Comparison of ENCODE assay signal across 11 cellular contexts in the genomic region with DNA sequence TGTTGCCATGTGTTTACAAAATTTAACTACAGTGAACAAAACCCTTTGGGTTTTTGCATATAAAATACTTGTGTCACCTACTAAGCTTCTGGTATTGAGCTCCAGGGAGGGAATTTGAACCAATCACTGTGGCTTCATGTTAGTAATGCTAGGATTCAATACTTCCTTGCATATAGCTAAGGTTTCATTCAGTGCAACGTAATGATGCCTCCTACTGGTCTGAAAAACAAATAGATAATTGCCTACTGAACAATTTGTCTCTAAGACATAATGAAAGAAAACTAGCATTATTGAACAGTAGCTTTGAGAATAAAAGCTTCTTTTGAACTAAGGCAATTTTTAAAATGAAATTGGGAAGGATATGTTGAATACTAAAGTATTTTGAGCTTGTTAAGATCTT.
DNase-seq lines count a peak whose midpoint lies in the region; ATAC-seq and TF ChIP-seq lines count a peak whose summit lies in the region.
"Had no signal": no experiment of that assay in that cellular context is flagged by ENCODE, and none has a peak within 500 bp of the region (broad histone marks: within the 10 kb centered on the region; RNA-seq: fewer than 3 reads in every experiment).

No MANE protein-coding gene starts in this region.

- H2AFZ ChIP-seq in MM.1S (ENCODE audit: low read length) = no peak overlapping the region

- ATAC-seq in stimulated activated memory B cell treated with anti-CD40 and anti-IgM and Interleukin-4, amounts not matched to agents 10 μg/mL and 1 μg/mL and 100 μg/mL, for 72 hours = no peak

- TF ChIP-seq CTCF in MM.1S (IDR thresholded peaks at IDR 0.05; ENCODE audit: low read length) (peak; percentile 28), WERI-Rb-1 (IDR thresholded peaks at IDR 0.05; ENCODE audit: low read depth, low read length) (peak; percentile 47; the same call in 1 of the 2 replicates), neural crest cell (conservative IDR thresholded peaks at IDR 0.05) (peak; percentile 52)

- no peak overlapping the region for H3K27ac ChIP-seq in MM.1S (ENCODE audit: low read length)
- no peak overlapping the region for H3K27ac ChIP-seq in WERI-Rb-1
- H3K27ac ChIP-seq: testis had no signal

- H3K4me3 ChIP-seq in MM.1S (ENCODE audit: low read length) (no peak overlapping the region), WERI-Rb-1 (ENCODE audit: low read depth, low read length) (no peak overlapping the region)
- H3K4me3 ChIP-seq: testis had no signal

- DNase-seq in NCI-H1105 (lab: John Stamatoyannopoulos, UW) (peak; percentile 1), NCI-H1105 treated with DMSO at 0.1 percent for 48 hours (lab: John Stamatoyannopoulos, UW) (no peak), MM.1S (peak; percentile 35), WERI-Rb-1 (no peak), neural crest cell (ENCODE audit: low read depth, low spot score) (no peak), NCI-H1092 (lab: John Stamatoyannopoulos, UW) (no peak), cortex of kidney (lab: John Stamatoyannopoulos, UW) (no peak)
- DNase-seq: activated naive CD4-positive, alpha-beta T cell treated with anti-CD3 and anti-CD28 coated beads for 36 hours; testis had no signal

- H3K4me3 Mint-ChIP-seq in neural crest cell = no peak overlapping the region
- H3K4me3 Mint-ChIP-seq in stimulated activated memory B cell treated with anti-CD40 and anti-IgM and Interleukin-4, amounts not matched to agents 10 μg/mL and 1 μg/mL and 100 μg/mL, for 72 hours = no peak overlapping the region
- H3K4me3 Mint-ChIP-seq: activated naive CD4-positive, alpha-beta T cell treated with anti-CD3 and anti-CD28 coated beads for 36 hours; T-helper 1 cell treated with Interleukin-12 subunit alpha and Interleukin-12 subunit beta and Interleukin-4 antibody, amounts not matched to agents 30 μg/mL and 1 μg/mL, for 36 hours had no signal

- no peak overlapping the region for H3K4me2 ChIP-seq in MM.1S (ENCODE audit: low read depth, low read length)

- H3K9me3 Mint-ChIP-seq in neural crest cell = no peaks in the 10 kb centered on the region
- no peaks in the 10 kb centered on the region for H3K9me3 Mint-ChIP-seq in stimulated activated memory B cell treated with anti-CD40 and anti-IgM and Interleukin-4, amounts not matched to agents 10 μg/mL and 1 μg/mL and 100 μg/mL, for 72 hours

- no peak overlapping the region for H3K9ac ChIP-seq in MM.1S (ENCODE audit: low read length)

- no peaks in the 10 kb centered on the region for H3K36me3 Mint-ChIP-seq in neural crest cell (ENCODE audit: low read depth)
- no peaks in the 10 kb centered on the region for H3K36me3 Mint-ChIP-seq in stimulated activated memory B cell treated with anti-CD40 and anti-IgM and Interleukin-4, amounts not matched to agents 10 μg/mL and 1 μg/mL and 100 μg/mL, for 72 hours

- H3K9me3 ChIP-seq in MM.1S (replicated peaks; ENCODE audit: insufficient read depth, low read length) (no peaks in the 10 kb centered on the region), WERI-Rb-1 (ENCODE audit: severe bottlenecking) (no peaks in the 10 kb centered on the region)
- H3K9me3 ChIP-seq: testis had no signal

- no peaks in the 10 kb centered on the region for H3K4me1 ChIP-seq in MM.1S (ENCODE audit: low read length)
- H3K4me1 ChIP-seq: testis had no signal

- H3K36me3 ChIP-seq in MM.1S (replicated peaks; ENCODE audit: insufficient read depth, low read length) (no peaks in the 10 kb centered on the region), WERI-Rb-1 (no peaks in the 10 kb centered on the region)

- no peaks in the 10 kb centered on the region for H3K9me2 ChIP-seq in MM.1S (replicated peaks; ENCODE audit: insufficient read depth, low read length)

- no peaks in the 10 kb centered on the region for H3K79me2 ChIP-seq in MM.1S (ENCODE audit: low read length)

- no peak overlapping the region for H3K27ac Mint-ChIP-seq in neural crest cell (ENCODE audit: unreplicated experiment)
- H3K27ac Mint-ChIP-seq in stimulated activated memory B cell treated with anti-CD40 and anti-IgM and Interleukin-4, amounts not matched to agents 10 μg/mL and 1 μg/mL and 100 μg/mL, for 72 hours = no peak overlapping the region
- H3K27ac Mint-ChIP-seq: activated naive CD4-positive, alpha-beta T cell treated with anti-CD3 and anti-CD28 coated beads for 36 hours; T-helper 1 cell treated with Interleukin-12 subunit alpha and Interleukin-12 subunit beta and Interleukin-4 antibody, amounts not matched to agents 30 μg/mL and 1 μg/mL, for 36 hours had no signal

- no peaks in the 10 kb centered on the region for H3F3A ChIP-seq in MM.1S (ENCODE audit: insufficient read depth, low read length)

- H3K27me3 ChIP-seq in MM.1S (replicated peaks; ENCODE audit: insufficient read depth, low read length) (no peaks in the 10 kb centered on the region), WERI-Rb-1 (ENCODE audit: insufficient read depth, low read depth, severe bottlenecking) (no peaks in the 10 kb centered on the region)
- H3K27me3 ChIP-seq: testis had no signal

- no peaks in the 10 kb centered on the region for H3K4me1 Mint-ChIP-seq in neural crest cell
- no peaks in the 10 kb centered on the region for H3K4me1 Mint-ChIP-seq in stimulated activated memory B cell treated with anti-CD40 and anti-IgM and Interleukin-4, amounts not matched to agents 10 μg/mL and 1 μg/mL and 100 μg/mL, for 72 hours

- H4K20me1 ChIP-seq in MM.1S (ENCODE audit: insufficient read depth, low read length) = no peaks in the 10 kb centered on the region

- no peaks in the 10 kb centered on the region for H3K27me3 Mint-ChIP-seq in neural crest cell (ENCODE audit: low read depth)
- H3K27me3 Mint-ChIP-seq in stimulated activated memory B cell treated with anti-CD40 and anti-IgM and Interleukin-4, amounts not matched to agents 10 μg/mL and 1 μg/mL and 100 μg/mL, for 72 hours = no peaks in the 10 kb centered on the region

Comparison
In these comparisons a context has a peak if more than half of its experiments do, and no peak if none do; other contexts are left out.
1. DNase-seq: peak in NCI-H1105 (single experiment) and MM.1S (single experiment); none in NCI-H1105 treated with DMSO at 0.1 percent for 48 hours (single experiment), WERI-Rb-1 (single experiment), neural crest cell (single experiment), NCI-H1092 (single experiment) and cortex of kidney (single experiment).
2. Peak in every context shown above with its lines, with median percentiles within 50 percentile points of each other: CTCF ChIP-seq.